ENCODE assay signal across 1 cellular context in genomic region chr18:50073319-50073718, GRCh38.
TF ChIP-seq lines count a peak whose summit lies in the region.

No MANE protein-coding gene starts in this region.

TF ChIP-seq in HEK293, 187 proteins besides CTCF, POLR2A, EP300 and RAD21 (continued from another document):
- TF ChIP-seq ZBTB1 (tag by site-specific recombination; IDR thresholded peaks at IDR 0.05), result no peak
